In the genomic region with DNA sequence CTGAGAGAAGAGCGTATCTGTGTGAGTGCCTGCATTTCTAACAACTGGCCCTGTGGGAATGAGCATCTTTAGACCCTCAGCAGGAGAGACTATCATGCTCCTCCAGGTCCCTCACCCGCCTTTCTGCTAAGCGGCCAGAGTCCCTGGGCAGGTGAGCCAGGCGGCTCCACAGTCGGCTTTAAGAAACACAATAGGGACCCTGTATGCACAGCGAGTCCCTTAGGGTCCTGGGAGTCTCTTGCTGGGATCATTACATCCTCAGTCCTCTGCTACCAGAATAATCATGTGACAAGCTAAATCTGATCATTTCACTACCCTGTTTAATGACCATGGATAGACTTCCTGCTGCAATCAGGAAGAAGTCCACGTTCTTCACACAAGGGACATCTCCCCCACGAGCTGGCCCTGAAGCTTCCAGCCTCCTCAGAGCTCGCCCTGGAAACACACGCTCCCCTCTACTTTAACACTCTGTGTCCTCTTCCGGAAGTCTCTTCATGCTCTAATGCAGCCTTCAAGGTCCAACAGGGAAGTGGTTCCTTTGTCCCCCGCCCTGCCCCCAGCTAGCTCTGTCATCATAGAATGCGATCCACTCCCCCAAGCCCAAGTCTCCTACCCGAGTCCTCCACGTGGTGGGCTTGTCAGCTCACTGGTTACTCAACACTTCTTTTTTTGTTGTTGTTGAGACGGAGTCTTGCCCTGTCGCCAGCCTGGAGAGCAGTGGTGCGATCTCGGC, we compare ENCODE assay signal across 8 cellular contexts.
DNase-seq lines count a peak whose midpoint lies in the region; ATAC-seq, FAIRE-seq and TF ChIP-seq lines count a peak whose summit lies in the region.

No MANE protein-coding gene starts in this region.

- peaks cover 54% of the 10 kb centered on the region for H3K4me1 ChIP-seq in GM12878 (ENCODE audit: control insufficient read depth, insufficient read depth, low read length)

- RAD21 ChIA-PET in GM12878 (lab: Charles Lee; ENCODE audit: unreplicated experiment) = interaction anchor here (0.7 to 9.1 kb wide), 5 partner anchors 14 to 706 kb away, joined by 3 to 124 read pairs (median 4); no protein-coding TSS in a partner anchor

- H3K9ac ChIP-seq in GM12878 (ENCODE audit: control insufficient read depth, insufficient read depth, low read length) = peak overlapping the region; percentile 35; the same call in 1 of the 2 replicates

- peaks cover 5% of the 10 kb centered on the region for H3K36me3 Mint-ChIP-seq in nephron progenitor cell (ENCODE audit: low read depth)
- peaks cover 0 to 3% of the 10 kb centered on the region in 2 donors for H3K36me3 Mint-ChIP-seq in activated T-cell treated with anti-CD3 and anti-CD28 coated beads, Interleukin-2, amount 50 U/mL, for 72 hours (ENCODE audit: insufficient read depth in 2 of 2)

- peaks cover 4 to 9% of the 10 kb centered on the region in 2 experiments; a peak in 3 of 4 replicates for H3K36me3 ChIP-seq in GM12878 (ENCODE audit: control insufficient read depth in 2 of 2, insufficient read depth in 2 of 2, low read length in 1 of 2)

- BruUV-seq in GM12878 (replicated peaks; lab: Mats Ljungman, UMichigan) = no TSS peak

- TF ChIP-seq CTCF in GM12878 (IDR thresholded peaks at IDR 0.05 in 2 of 3, conservative IDR thresholded peaks at IDR 0.05 in 1 of 3; ENCODE audit: control insufficient read depth in 2 of 3, extremely low read depth in 1 of 3, insufficient read depth in 1 of 3, low read depth in 3 of 3, low read length in 3 of 3) (no peak), nephron progenitor cell (IDR thresholded peaks at IDR 0.05) (no peak)

- FAIRE-seq in GM12878 (lab: Jason Lieb, UNC) = no peak

- no peaks in the 10 kb centered on the region for H3K27me3 ChIP-seq in GM12878 (replicated peaks in 1 of 2; ENCODE audit: control insufficient read depth in 2 of 2, insufficient read depth in 2 of 2, low read length in 1 of 2)

- 29% methylated on average over 19 of the region's 19 CpGs for WGBS in GM12878 (ENCODE audit: insufficient coverage, insufficient replicate concordance, low lambda C conversion rate, missing lambda C conversion rate)

- POLR2A ChIA-PET in GM12878 (lab: Charles Lee) = interaction anchor here (0.7 to 1.9 kb wide), 4 partner anchors 9 to 22 kb away, joined by 3 to 16 read pairs (median 4); no protein-coding TSS in a partner anchor

- no peaks in the 10 kb centered on the region for H3K27me3 Mint-ChIP-seq in nephron progenitor cell (ENCODE audit: low read depth, poor library complexity)
- H3K27me3 Mint-ChIP-seq in activated T-cell treated with anti-CD3 and anti-CD28 coated beads, Interleukin-2, amount 50 U/mL, for 72 hours (ENCODE audit: low read depth) = no peaks in the 10 kb centered on the region

- H3K27ac Mint-ChIP-seq in nephron progenitor cell = peak overlapping the region; percentile 87
- H3K27ac Mint-ChIP-seq in activated T-cell treated with anti-CD3 and anti-CD28 coated beads, Interleukin-2, amount 50 U/mL, for 72 hours = no peak overlapping the region

- TF ChIP-seq RAD21 in GM12878 (IDR thresholded peaks at IDR 0.05; ENCODE audit: insufficient read depth, low read depth, low read length) = peak; percentile 25; the same call in 1 of the 2 replicates

- H3K27ac ChIP-seq in GM12878 (ENCODE audit: control insufficient read depth, insufficient read depth) = peak overlapping the region; percentile 69

- intact Hi-C loops in GM12878 (cut with micrococcal nuclease; ENCODE audit: unreplicated experiment) = loop anchor here (2.0 kb wide), 1 partner anchor 21 kb away; no protein-coding TSS in a partner anchor

- peaks cover 56% of the 10 kb centered on the region for H3K4me1 Mint-ChIP-seq in nephron progenitor cell
- peaks cover 64% of the 10 kb centered on the region for H3K4me1 Mint-ChIP-seq in activated T-cell treated with anti-CD3 and anti-CD28 coated beads, Interleukin-2, amount 50 U/mL, for 72 hours (ENCODE audit: low read depth)

- ATAC-seq in GM18505 (IDR thresholded peaks at IDR 0.05; ENCODE audit: unreplicated experiment) = peak; percentile 54
- peak; percentile 58 for ATAC-seq in HG02884 (IDR thresholded peaks at IDR 0.05; ENCODE audit: unreplicated experiment)
- ATAC-seq in GM12878 = peak; percentile 86
- ATAC-seq in activated T-cell treated with anti-CD3 and anti-CD28 coated beads, Interleukin-2, amount 50 U/mL, for 72 hours (replicated peaks in 1 of 2) = no peak

- in situ Hi-C loops in GM12878 (cut with MboI) = no loop called here

- no peaks in the 10 kb centered on the region for H3K9me3 ChIP-seq in GM12878 (replicated peaks; ENCODE audit: control insufficient read depth, insufficient read depth, low read length)

- H3K4me3 ChIP-seq in GM12878 = peak overlapping the region; percentile 12; the same call in 1 of the 2 replicates

- H3K9me3 Mint-ChIP-seq in nephron progenitor cell = no peaks in the 10 kb centered on the region
- no peaks in the 10 kb centered on the region for H3K9me3 Mint-ChIP-seq in activated T-cell treated with anti-CD3 and anti-CD28 coated beads, Interleukin-2, amount 50 U/mL, for 72 hours

- no peaks in the 10 kb centered on the region; the same call in 1 of the 2 replicates for H4K20me1 ChIP-seq in GM12878 (ENCODE audit: control insufficient read depth, insufficient read depth)

- no peak for DNase-seq in GM12878 (ENCODE audit: low read depth, low spot score)
- DNase-seq in nephron progenitor cell = no peak
- DNase-seq in HT-29 (ENCODE audit: low spot score) = no peak
- no peak for DNase-seq in RPMI8226
- no peak for DNase-seq in effector CD8-positive, alpha-beta T cell (lab: John Stamatoyannopoulos, UW)
- DNase-seq in activated T-cell treated with anti-CD3 and anti-CD28 coated beads, Interleukin-2, amount 50 U/mL, for 72 hours = no peak

- peak overlapping the region; percentile 74 for H3K4me2 ChIP-seq in GM12878 (ENCODE audit: control insufficient read depth, insufficient read depth)

- TF ChIP-seq EP300 in GM12878 (IDR thresholded peaks at IDR 0.05; ENCODE audit: borderline replicate concordance in 1 of 2, control insufficient read depth in 1 of 2, low read depth in 2 of 2, low read length in 2 of 2) = no peak

- no peak overlapping the region for H3K4me3 Mint-ChIP-seq in nephron progenitor cell
- no peak overlapping the region for H3K4me3 Mint-ChIP-seq in activated T-cell treated with anti-CD3 and anti-CD28 coated beads, Interleukin-2, amount 50 U/mL, for 72 hours

- TF ChIP-seq POLR2A in GM18505 (IDR thresholded peaks at IDR 0.05; ENCODE audit: borderline replicate concordance, extremely low read depth, insufficient read depth, insufficient read length) = peak; percentile 35
- TF ChIP-seq POLR2A in GM12878 (IDR thresholded peaks at IDR 0.05; ENCODE audit: low read depth, low read length) = peak; percentile 54

- H3K79me2 ChIP-seq in GM12878 (ENCODE audit: control insufficient read depth, insufficient read depth, low read length) = peaks cover 42% of the 10 kb centered on the region

- SMC1A ChIA-PET in GM12878 (lab: Charles Lee; ENCODE audit: uncharacterized antibody, unreplicated experiment) = interaction anchor here (0.5 to 6.4 kb wide), 10 partner anchors 9 to 643 kb away, joined by 3 to 128 read pairs (median 10); no protein-coding TSS in a partner anchor

- CTCF ChIA-PET in GM12878 (lab: Yijun Ruan, JAX) = interaction anchor here (1.2 to 18.3 kb wide), 4 partner anchors 14 to 185 kb away, joined by 5 to 407 read pairs (median 75); no protein-coding TSS in a partner anchor

- no peak overlapping the region for H2AFZ ChIP-seq in GM12878 (ENCODE audit: control insufficient read depth, low read depth, low read length)

TF ChIP-seq in GM12878, 131 proteins besides CTCF, POLR2A, EP300 and RAD21 (continues in another document):
- TF ChIP-seq POLR2AphosphoS2 (IDR thresholded peaks at IDR 0.05; ENCODE audit: low read depth, low read length) (no peak), EED (IDR thresholded peaks at IDR 0.05; ENCODE audit: low read depth) (peak; percentile 58), SREBF1 (IDR thresholded peaks at IDR 0.05; ENCODE audit: low read length) (no peak), KDM1A (IDR thresholded peaks at IDR 0.05; ENCODE audit: borderline replicate concordance) (no peak), SMAD5 (IDR thresholded peaks at IDR 0.05; ENCODE audit: low read depth) (0 out of 2 replicates have a peak, but pooled peaks have one; percentile 42), BCL11A (IDR thresholded peaks at IDR 0.05; ENCODE audit: low read depth, low read length) (peak; percentile 43; the same call in 1 of the 2 replicates), RELA (IDR thresholded peaks at IDR 0.05; ENCODE audit: borderline replicate concordance, partially characterized antibody) (no peak), EGR1 (IDR thresholded peaks at IDR 0.05; ENCODE audit: borderline replicate concordance in 1 of 2, low read depth in 2 of 2, low read length in 2 of 2) (no peak; a peak in 1 of 3 replicates)
- TF ChIP-seq, protein P1, sequence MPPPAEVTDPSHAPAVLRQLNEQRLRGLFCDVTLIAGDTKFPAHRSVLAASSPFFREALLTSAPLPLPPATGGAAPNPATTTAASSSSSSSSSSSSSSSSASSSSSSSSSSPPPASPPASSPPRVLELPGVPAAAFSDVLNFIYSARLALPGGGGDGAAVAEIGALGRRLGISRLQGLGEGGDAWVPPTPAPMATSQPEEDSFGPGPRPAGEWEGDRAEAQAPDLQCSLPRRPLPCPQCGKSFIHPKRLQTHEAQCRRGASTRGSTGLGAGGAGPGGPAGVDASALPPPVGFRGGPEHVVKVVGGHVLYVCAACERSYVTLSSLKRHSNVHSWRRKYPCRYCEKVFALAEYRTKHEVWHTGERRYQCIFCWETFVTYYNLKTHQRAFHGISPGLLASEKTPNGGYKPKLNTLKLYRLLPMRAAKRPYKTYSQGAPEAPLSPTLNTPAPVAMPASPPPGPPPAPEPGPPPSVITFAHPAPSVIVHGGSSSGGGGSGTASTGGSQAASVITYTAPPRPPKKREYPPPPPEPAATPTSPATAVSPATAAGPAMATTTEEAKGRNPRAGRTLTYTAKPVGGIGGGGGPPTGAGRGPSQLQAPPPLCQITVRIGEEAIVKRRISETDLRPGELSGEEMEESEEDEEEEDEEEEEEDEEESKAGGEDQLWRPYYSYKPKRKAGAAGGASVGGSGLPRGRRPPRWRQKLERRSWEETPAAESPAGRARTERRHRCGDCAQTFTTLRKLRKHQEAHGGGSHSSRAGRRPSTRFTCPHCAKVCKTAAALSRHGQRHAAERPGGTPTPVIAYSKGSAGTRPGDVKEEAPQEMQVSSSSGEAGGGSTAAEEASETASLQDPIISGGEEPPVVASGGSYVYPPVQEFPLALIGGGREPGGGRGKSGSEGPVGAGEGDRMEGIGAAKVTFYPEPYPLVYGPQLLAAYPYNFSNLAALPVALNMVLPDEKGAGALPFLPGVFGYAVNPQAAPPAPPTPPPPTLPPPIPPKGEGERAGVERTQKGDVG (CRISPR knock-in tag; IDR thresholded peaks at IDR 0.05) = no peak

Comparison
In these comparisons a context has a peak if more than half of its experiments do, and no peak if none do; other contexts are left out.
1. ATAC-seq: peak in GM18505 (single experiment), HG02884 (single experiment) and GM12878 (single experiment); none in activated T-cell treated with anti-CD3 and anti-CD28 coated beads, Interleukin-2, amount 50 U/mL, for 72 hours (0 of 2).